Comparison of ENCODE assay signal across 14 cellular contexts in the genomic region with DNA sequence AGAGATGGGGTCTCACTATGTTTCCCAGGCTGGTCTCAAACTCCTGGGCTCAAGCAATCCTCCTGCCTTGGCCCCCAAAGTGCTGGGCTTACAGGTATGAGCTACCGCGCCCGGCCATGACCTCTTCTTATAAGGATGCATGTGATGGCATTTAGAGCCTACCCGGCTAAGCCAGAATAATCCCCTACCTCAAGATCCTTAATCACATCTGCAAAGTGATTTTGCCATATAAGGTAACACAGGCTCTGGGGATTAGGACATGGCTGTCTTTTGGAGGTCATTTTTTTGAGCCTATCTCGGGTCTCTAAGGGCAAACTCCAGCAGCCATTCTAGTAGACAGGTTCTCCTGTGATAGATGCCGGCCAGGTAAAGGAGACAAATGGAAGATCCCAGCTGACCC. TPM values are rescaled to one million over a fixed set of nuclear protein-coding genes. Genes with fewer than 3 reads are reported as not detected.
DNase-seq lines count a peak whose midpoint lies in the region; TF ChIP-seq lines count a peak whose summit lies in the region.
"Had no signal": no experiment of that assay in that cellular context is flagged by ENCODE, and none has a peak within 500 bp of the region (broad histone marks: within the 10 kb centered on the region; RNA-seq: fewer than 3 reads in every experiment).

No MANE protein-coding gene starts in this region.

- intact Hi-C loops in adrenal gland (cut with DNase I): no loop called here

- H3K4me1 ChIP-seq in adrenal gland (replicated peaks in 1 of 2): peaks cover 0 to 4% of the 10 kb centered on the region in 2 donors
- H3K4me1 ChIP-seq: BE2C, HAP-1 had no signal

- TF ChIP-seq POLR2A in adrenal gland (IDR thresholded peaks at IDR 0.05): no peak

- H3K27me3 ChIP-seq in adrenal gland: no peaks in the 10 kb centered on the region
- H3K27me3 ChIP-seq: BE2C had no signal

- no peak overlapping the region for H3K27ac ChIP-seq in adrenal gland

- H3K36me3 ChIP-seq in adrenal gland (replicated peaks in 1 of 2): no peaks in the 10 kb centered on the region
- H3K36me3 ChIP-seq: HAP-1 had no signal

- no peak for TF ChIP-seq CTCF in retinal pigment epithelial cell (conservative IDR thresholded peaks at IDR 0.05; ENCODE audit: low read depth, low read length)
- TF ChIP-seq CTCF in adrenal gland (IDR thresholded peaks at IDR 0.05): no peak

- H3K9me3 ChIP-seq in adrenal gland (replicated peaks in 1 of 3): no peaks in the 10 kb centered on the region
- H3K9me3 ChIP-seq: HAP-1 had no signal

- H3K4me3 ChIP-seq in retinal pigment epithelial cell (ENCODE audit: low read length) (no peak overlapping the region), adrenal gland (no peak overlapping the region)
- H3K4me3 ChIP-seq: HAP-1 had no signal

- WGBS in adrenal gland, 4 donors: 91 to 97% (median 94%) methylated on average over 4 to 6 of the region's 6 CpGs

- DNase-seq in D341Med (ENCODE audit: low spot score) (peak; percentile 44), NCI-H82 (lab: John Stamatoyannopoulos, UW) (peak; percentile 78), amniotic epithelial cell (ENCODE audit: low read depth) (peak; percentile 36), retinal pigment epithelial cell (ENCODE audit: low read depth) (peak; percentile 84), adrenal gland (no peak)
- DNase-seq in activated CD4-positive, CD25-positive, alpha-beta regulatory T cell treated with anti-CD3 and anti-CD28 coated beads, Interleukin-2, amount 50 U/mL, for 72 hours: no peak
- DNase-seq: ACHN; BE2C; C1 segment of cervical spinal cord; CD4-positive, CD25-positive, alpha-beta regulatory T cell; CD8-positive, alpha-beta memory T cell; COR-L47; IMR-90 had no signal

RNA-seq across cellular contexts. Expression of gene GTF2IRD1, which starts 39.6 kb away (rescaled TPM):
- total RNA-seq in adrenal gland: 10 to 100 TPM; 19.7 to 41.3 (median 25.5) TPM
- 10 to 100 TPM; 20.5 to 28.0 (median 27.8) TPM for polyA plus RNA-seq in adrenal gland
- polyA plus RNA-seq: CD8-positive, alpha-beta memory T cell had no signal

Comparison
In these comparisons a context has a peak if more than half of its experiments do, and no peak if none do; other contexts are left out.
1. DNase-seq: peak in D341Med (single experiment), NCI-H82 (single experiment), amniotic epithelial cell (single experiment) and retinal pigment epithelial cell (single experiment); none in adrenal gland (0 of 7) and activated CD4-positive, CD25-positive, alpha-beta regulatory T cell treated with anti-CD3 and anti-CD28 coated beads, Interleukin-2, amount 50 U/mL, for 72 hours (single experiment).